In genomic region chr19:35931161-35931873, GRCh38 we compare ENCODE assay signal across 8 cellular contexts. TPM values are rescaled to one million over a fixed set of nuclear protein-coding genes. Genes with fewer than 3 reads are reported as not detected.
A peak's percentile ranks its signal among the peaks of the same experiment; 100 is the strongest.
DNase-seq lines count a peak whose midpoint lies in the region; ATAC-seq and TF ChIP-seq lines count a peak whose summit lies in the region.

No MANE protein-coding gene starts in this region.

- H3K27ac ChIP-seq in BLaER1 (0 out of 2 replicates have a peak overlapping the region, but pooled peaks have one; percentile 40), colonic mucosa (peak overlapping the region; percentile 53)

- H3K36me3 ChIP-seq in BLaER1: no peaks in the 10 kb centered on the region
- no peaks in the 10 kb centered on the region for H3K36me3 ChIP-seq in colonic mucosa

- H3K9me3 ChIP-seq in BLaER1 (no peaks in the 10 kb centered on the region), colonic mucosa (no peaks in the 10 kb centered on the region)

- peak overlapping the region; percentile 88 for H3K4me2 ChIP-seq in BLaER1

- TF ChIP-seq CTCF in colonic mucosa (IDR thresholded peaks at IDR 0.05): peak; percentile 54

- peak overlapping the region; percentile 54; the same call in 1 of the 2 replicates for H3K9ac ChIP-seq in BLaER1
- H3K9ac ChIP-seq in colonic mucosa (ENCODE audit: low read depth in 2 of 2, low read length in 2 of 2): peak overlapping the region; percentile 44 to 73

- intact Hi-C loops in colonic mucosa (cut with DNase I): loop anchor here (5.0 to 10.0 kb wide), 4 partner anchors 34 to 239 kb away; partner anchors contain the start of genes IGFLR1, LIN37, PSENEN and U2AF1L4
- intact Hi-C loops in left colon (cut with DNase I, micrococcal nuclease): loop anchor here in 1 of 2 donors (2.0 to 5.0 kb wide), 2 partner anchors 33 to 49 kb away; no protein-coding TSS in a partner anchor

- DNase-seq in GM19238 (ENCODE audit: insufficient read length, low spot score) (peak; percentile 99), NCI-H510A treated with DMSO at 0.1 percent for 48 hours (lab: John Stamatoyannopoulos, UW) (peak; percentile 98), colonic mucosa (peak; percentile 99), left colon (peak; percentile 99 to 100)
- peak; percentile 98 to 99 for DNase-seq in activated CD4-positive, alpha-beta T cell treated with anti-CD3 and anti-CD28 coated beads for 4 hours
- DNase-seq in stimulated activated CD4-positive, alpha-beta T cell treated with anti-CD3 and anti-CD28 coated beads, Interleukin-1b, Interleukin-23, amount 100 ng/mL, for 48 hours: peak; percentile 100

- H3K27me3 ChIP-seq in BLaER1 (peaks cover 6% of the 10 kb centered on the region; the same call in 1 of the 2 replicates), colonic mucosa (no peaks in the 10 kb centered on the region)

- ATAC-seq in HG03442 (IDR thresholded peaks at IDR 0.05; ENCODE audit: unreplicated experiment) (peak; percentile 87), left colon (peak; percentile 98)

- peak overlapping the region; percentile 55 for H3K4me3 ChIP-seq in BLaER1
- no peak overlapping the region for H3K4me3 ChIP-seq in colonic mucosa

- H3K4me1 ChIP-seq in BLaER1 (peaks cover 37% of the 10 kb centered on the region), colonic mucosa (no peaks in the 10 kb centered on the region)

- no peaks in the 10 kb centered on the region for H4K20me1 ChIP-seq in BLaER1

RNA-seq across cellular contexts. Expression of gene LRFN3, which starts 4.9 kb away (rescaled TPM):
- 10 to 100 TPM; 10.0 to 17.4 TPM for total RNA-seq in colonic mucosa
- total RNA-seq in left colon: 10 to 100 TPM; 12.5 to 14.7 TPM

RNA-seq across cellular contexts. Expression of gene TYROBP, which starts 23.2 kb away (rescaled TPM):
- total RNA-seq in colonic mucosa: 10 to 100 TPM; 10.4 to 32.8 TPM
- 10 to 100 TPM in 1 of 2 donors, 1 to 10 TPM in 1; 8.2 to 41.3 TPM for total RNA-seq in left colon

RNA-seq across cellular contexts. Expression of gene HCST, which starts 29.0 kb away (rescaled TPM):
- total RNA-seq in colonic mucosa (1 to 10 TPM; 2.4 to 4.8 TPM), left colon (1 to 10 TPM; 1.0 to 6.1 TPM)

RNA-seq across cellular contexts. Expression of gene NFKBID, which starts 31.0 kb away (rescaled TPM):
- total RNA-seq in colonic mucosa: 10 to 100 TPM in 1 of 2 donors, 1 to 10 TPM in 1; 8.6 to 11.2 TPM
- total RNA-seq in left colon: 10 to 100 TPM; 10.0 to 10.1 TPM
